Comparison of ENCODE assay signal across 1 cellular context in genomic region chr1:94962745-94963265, GRCh38.
TF ChIP-seq lines count a peak whose summit lies in the region.

No MANE protein-coding gene starts in this region.

TF ChIP-seq in HepG2, 621 proteins besides CTCF, POLR2A, EP300 and RAD21 (continued from another document and continues in another):
- TF ChIP-seq ZNF512B (CRISPR knock-in tag; IDR thresholded peaks at IDR 0.05; ENCODE audit: borderline replicate concordance) (no peak), RFXANK (CRISPR knock-in tag; IDR thresholded peaks at IDR 0.05) (no peak), MYPOP (CRISPR knock-in tag; IDR thresholded peaks at IDR 0.05) (no peak), NFKBIZ (CRISPR knock-in tag; IDR thresholded peaks at IDR 0.05) (0 out of 2 replicates have a peak, but pooled peaks have one; percentile 56), DBP (CRISPR knock-in tag; IDR thresholded peaks at IDR 0.05; ENCODE audit: not compliant biosample characterization) (no peak), PRDM15 (CRISPR knock-in tag; IDR thresholded peaks at IDR 0.05) (no peak), ZNF543 (CRISPR knock-in tag; IDR thresholded peaks at IDR 0.05) (no peak), ZNF839 (CRISPR knock-in tag; IDR thresholded peaks at IDR 0.05; ENCODE audit: borderline replicate concordance) (no peak), ZNF12 (CRISPR knock-in tag; IDR thresholded peaks at IDR 0.05) (peak; percentile 37; the same call in 1 of the 2 replicates), ZNF558 (CRISPR knock-in tag; IDR thresholded peaks at IDR 0.05; ENCODE audit: borderline replicate concordance) (no peak), NFYC (CRISPR knock-in tag; IDR thresholded peaks at IDR 0.05) (peak; percentile 22; the same call in 1 of the 2 replicates), ONECUT2 (CRISPR knock-in tag; IDR thresholded peaks at IDR 0.05) (peak; percentile 95), BRF2 (CRISPR knock-in tag; IDR thresholded peaks at IDR 0.05) (no peak), ZBTB44 (CRISPR knock-in tag; IDR thresholded peaks at IDR 0.05) (no peak), SP5 (CRISPR knock-in tag; IDR thresholded peaks at IDR 0.05; ENCODE audit: borderline replicate concordance, low read depth) (no peak; the same call in 1 of the 2 replicates), KLF11 (CRISPR knock-in tag; IDR thresholded peaks at IDR 0.05) (0 out of 2 replicates have a peak, but pooled peaks have one; percentile 50), ZNF121 (CRISPR knock-in tag; IDR thresholded peaks at IDR 0.05) (no peak), ZNF83 (CRISPR knock-in tag; IDR thresholded peaks at IDR 0.05; ENCODE audit: borderline replicate concordance) (no peak), MLX (CRISPR knock-in tag; IDR thresholded peaks at IDR 0.05) (peak; percentile 42; the same call in 1 of the 2 replicates), ZMYM2 (CRISPR knock-in tag; IDR thresholded peaks at IDR 0.05) (no peak), ARID5B (CRISPR knock-in tag; IDR thresholded peaks at IDR 0.05) (peak; percentile 93), ZNF670 (CRISPR knock-in tag; IDR thresholded peaks at IDR 0.05; ENCODE audit: borderline replicate concordance) (peak; percentile 50; the same call in 1 of the 2 replicates), ZNF792 (CRISPR knock-in tag; IDR thresholded peaks at IDR 0.05) (0 out of 2 replicates have a peak, but pooled peaks have one; percentile 72), POGZ (CRISPR knock-in tag; IDR thresholded peaks at IDR 0.05) (peak; percentile 75), ZFP36L2 (CRISPR knock-in tag; IDR thresholded peaks at IDR 0.05) (no peak), HOXA3 (CRISPR knock-in tag; IDR thresholded peaks at IDR 0.05) (peak; percentile 92), FOXO1 (CRISPR knock-in tag; IDR thresholded peaks at IDR 0.05) (peak; percentile 75; the same call in 1 of the 2 replicates), ZBTB40 (IDR thresholded peaks at IDR 0.05) (no peak), ZBTB40 (CRISPR knock-in tag; IDR thresholded peaks at IDR 0.05) (peak; percentile 94)
